In the genomic region with DNA sequence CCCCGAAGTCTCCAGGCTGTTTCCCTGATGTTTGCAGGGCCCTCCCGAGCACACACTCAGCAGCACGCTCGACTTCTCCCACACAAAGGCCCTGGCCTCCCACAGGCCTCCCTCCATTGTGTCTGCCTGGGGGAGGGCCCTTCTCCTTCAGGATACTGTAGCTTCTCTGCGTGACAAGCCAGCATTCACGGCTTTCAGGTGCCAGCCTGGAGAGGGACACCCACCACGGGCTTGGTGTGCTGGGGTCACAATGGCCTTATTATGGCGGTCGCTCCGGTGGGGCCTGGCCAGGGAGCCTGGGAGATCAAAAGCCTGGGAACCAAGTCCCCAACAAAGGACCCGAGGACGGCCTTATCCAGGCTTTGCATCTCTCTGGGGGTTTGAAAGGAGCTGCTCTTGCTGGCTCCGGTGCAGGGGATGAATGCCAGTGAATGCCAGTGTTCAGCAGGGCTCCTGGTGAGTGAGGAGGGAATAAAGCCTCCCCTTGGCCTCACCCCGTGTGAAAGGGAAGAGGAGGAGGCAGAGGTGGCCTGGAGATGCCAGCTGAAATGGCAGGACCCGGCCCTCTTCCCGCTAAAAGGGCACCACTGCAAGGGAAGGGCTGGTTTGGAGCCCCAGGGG, we compare ENCODE assay signal across 8 cellular contexts. TPM values are rescaled to one million over a fixed set of nuclear protein-coding genes. Genes with fewer than 3 reads are reported as not detected.
DNase-seq lines count a peak whose midpoint lies in the region; ATAC-seq, FAIRE-seq and TF ChIP-seq lines count a peak whose summit lies in the region.
"Had no signal": no experiment of that assay in that cellular context is flagged by ENCODE, and none has a peak within 500 bp of the region (broad histone marks: within the 10 kb centered on the region; RNA-seq: fewer than 3 reads in every experiment).

No MANE protein-coding gene starts in this region.

- H3K79me2 ChIP-seq in K562 (ENCODE audit: control insufficient read depth, insufficient read depth, low read length): no peaks in the 10 kb centered on the region

- H3K27me3 ChIP-seq in MG63 (no peaks in the 10 kb centered on the region), K562 (ENCODE audit: control insufficient read depth in 2 of 2, insufficient read depth in 2 of 2, low read length in 2 of 2) (peaks cover 2 to 33% of the 10 kb centered on the region in 2 experiments; a peak in 3 of 5 replicates), thoracic aorta (replicated peaks; ENCODE audit: insufficient read depth) (no peaks in the 10 kb centered on the region)

- H3K4me2 ChIP-seq in K562 (ENCODE audit: insufficient read depth, low read length): no peak overlapping the region

- no peak for FAIRE-seq in K562 (lab: Jason Lieb, UNC)

- TF ChIP-seq POLR2A in K562 (conservative IDR thresholded peaks at IDR 0.05): no peak

- H3K36me3 ChIP-seq in MG63 (no peaks in the 10 kb centered on the region), K562 (ENCODE audit: control insufficient read depth, insufficient read depth, low read length) (no peaks in the 10 kb centered on the region), thoracic aorta (no peaks in the 10 kb centered on the region)

- H3K4me3 ChIP-seq in MG63 (no peak overlapping the region), K562 (no peak overlapping the region), thoracic aorta (peak overlapping the region; percentile 28)

- POLR2A ChIA-PET in K562 (lab: Yijun Ruan, JAX): interaction anchor here (0.8 kb wide), 1 partner anchor 915 kb away, joined by 3 read pairs; no protein-coding TSS in a partner anchor

- BruUV-seq in K562 (replicated peaks; lab: Mats Ljungman, UMichigan): no TSS peak

- H3K27ac ChIP-seq in K562 (ENCODE audit: extremely low read depth, low read depth, low read length): no peak overlapping the region
- H3K27ac ChIP-seq in thoracic aorta: peak overlapping the region; percentile 86 to 92

- DNase-seq in MG63 (peak; percentile 75), K562 (ENCODE audit: extremely low read depth in 1 of 4, low spot score in 3 of 4) (no peak), left kidney (ENCODE audit: low read depth, low spot score) (peak; percentile 49), thoracic aorta (ENCODE audit: low spot score) (no peak), islet precursor cell (no peak), T1000 (lab: John Stamatoyannopoulos, UW) (no peak)
- DNase-seq in stimulated activated CD4-positive, alpha-beta T cell treated with anti-CD3 and anti-CD28 coated beads, Interleukin-1b, Interleukin-23, amount 100 ng/mL, for 48 hours: no peak

- no peak for ATAC-seq in K562
- no peak for ATAC-seq in thoracic aorta (ENCODE audit: insufficient number of reproducible peaks, low FRiP score, low read depth)
- ATAC-seq: activated T-helper 17 cell treated with anti-CD3 and anti-CD28 coated beads, Interleukin-2, amount 50 U/mL, for 72 hours had no signal

- H3K9me3 ChIP-seq in MG63 (no peaks in the 10 kb centered on the region), K562 (replicated peaks; ENCODE audit: control insufficient read depth, insufficient read depth, low read depth, low read length) (no peaks in the 10 kb centered on the region), thoracic aorta (no peaks in the 10 kb centered on the region)

- no peak for TF ChIP-seq EP300 in K562 (IDR thresholded peaks at IDR 0.05; ENCODE audit: low read length)

- CTCF ChIA-PET in K562 (lab: Yijun Ruan, JAX; ENCODE audit: low intra/inter-chr PET ratio): no interaction called here

- no peak overlapping the region for H3K9ac ChIP-seq in K562 (ENCODE audit: insufficient read depth in 1 of 2, low read depth in 2 of 2, low read length in 2 of 2)

- TF ChIP-seq RAD21 in K562 (CRISPR knock-in tag; conservative IDR thresholded peaks at IDR 0.05 in 1 of 2, IDR thresholded peaks at IDR 0.05 in 1 of 2): no peak

- intact Hi-C loops in K562 (cut with micrococcal nuclease): loop anchor here (5.0 kb wide), 1 partner anchor 93 kb away; no protein-coding TSS in a partner anchor

- no peaks in the 10 kb centered on the region for H4K20me1 ChIP-seq in K562 (replicated peaks; ENCODE audit: control insufficient read depth, insufficient read depth, low read length)

- in situ Hi-C loops in K562 (cut with MboI): no loop called here

- TF ChIP-seq CTCF in K562 (IDR thresholded peaks at IDR 0.05 in 2 of 3, conservative IDR thresholded peaks at IDR 0.05 in 1 of 3; ENCODE audit: insufficient read depth in 2 of 3, low read depth in 1 of 3, low read length in 3 of 3): no peak
- no peak for TF ChIP-seq CTCF in thoracic aorta (IDR thresholded peaks at IDR 0.05)

- H3K4me1 ChIP-seq in K562 (replicated peaks in 1 of 2; ENCODE audit: control insufficient read depth in 2 of 2, insufficient read depth in 2 of 2, low read length in 2 of 2) (peaks cover 6 to 13% of the 10 kb centered on the region in 2 experiments; a peak in 3 of 5 replicates), thoracic aorta (ENCODE audit: control insufficient read depth in 1 of 2, low read depth in 2 of 2) (peaks cover 31 to 71% of the 10 kb centered on the region in 2 donors)

- no peaks in the 10 kb centered on the region for H3K9me1 ChIP-seq in K562 (ENCODE audit: control insufficient read depth, insufficient read depth, low read length)

- 31% methylated on average over 13 of the region's 16 CpGs for WGBS in K562 (ENCODE audit: insufficient coverage, low coverage, missing lambda C conversion rate)

- H2AFZ ChIP-seq in K562 (ENCODE audit: low read depth, low read length): peak overlapping the region; percentile 23; the same call in 1 of the 2 replicates

TF ChIP-seq in K562, 482 proteins besides CTCF, POLR2A, EP300 and RAD21:
- no peak for TF ChIP-seq POLR2H (tag; IDR thresholded peaks at IDR 0.05; ENCODE audit: low read depth)
- no peak for TF ChIP-seq CEBPG (CRISPR knock-in tag; IDR thresholded peaks at IDR 0.05)
- TF ChIP-seq CEBPG (tag; conservative IDR thresholded peaks at IDR 0.05 in 1 of 2, IDR thresholded peaks at IDR 0.05 in 1 of 2): no peak
- no peak for TF ChIP-seq SRSF7 (optimal IDR thresholded peaks at IDR 0.05; ENCODE audit: low read depth, low read length)
- no peak for TF ChIP-seq MTA3 (IDR thresholded peaks at IDR 0.05; ENCODE audit: borderline replicate concordance)
- TF ChIP-seq, protein P1, sequence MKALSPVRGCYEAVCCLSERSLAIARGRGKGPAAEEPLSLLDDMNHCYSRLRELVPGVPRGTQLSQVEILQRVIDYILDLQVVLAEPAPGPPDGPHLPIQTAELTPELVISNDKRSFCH (CRISPR knock-in tag; IDR thresholded peaks at IDR 0.05): no peak
- TF ChIP-seq, protein P1 (tag; IDR thresholded peaks at IDR 0.05): no peak
- TF ChIP-seq RBM34 (IDR thresholded peaks at IDR 0.05; ENCODE audit: borderline replicate concordance, insufficient read depth, low read length): no peak
- no peak for TF ChIP-seq ARID2 (IDR thresholded peaks at IDR 0.05)
- TF ChIP-seq ZNF583 (CRISPR knock-in tag; IDR thresholded peaks at IDR 0.05): no peak

RNA-seq across cellular contexts. Expression of a gene that starts 55.0 kb away (rescaled TPM):
- total RNA-seq in MG63 (2014; rRNA removed; shearing (Covaris generic); ENCODE audit: low replicate concordance): 6.1 and 6.7 TPM in 2 replicates
- total RNA-seq in K562 (2011; cell fraction: chromatin; rRNA removed; ENCODE audit: low replicate concordance): 12.5 and 26.3 TPM in 2 replicates
- total RNA-seq in K562 (2011; cell fraction: nucleolus; rRNA removed): 6.8 and 9.1 TPM in 2 replicates
- 14.2 and 23.3 TPM in 2 replicates for total RNA-seq in K562 (2011; cell fraction: nucleoplasm; rRNA removed)
- total RNA-seq in K562 (2014; rRNA removed): 5.0 and 6.4 TPM in 2 replicates
- total RNA-seq in K562 (2014; rRNA removed; fragmentation: Illumina TruSeq; extraction: Trizol): 8.2 and 11.6 TPM in 2 replicates
- total RNA-seq in K562 (2015; rRNA removed; fragmentation: Illumina TruSeq; extraction: Trizol): 8.0 and 8.3 TPM in 2 replicates
- 9.2 and 10.0 TPM in 2 replicates for total RNA-seq in K562 (2021)
- polyA plus RNA-seq in K562 (2011; rRNA removed): 10.6 and 13.1 TPM in 2 replicates
- 5.3 and 7.6 TPM in 2 replicates for polyA plus RNA-seq in K562 (2011; cell fraction: cytosol; rRNA removed)
- polyA plus RNA-seq in K562 (2011; cell fraction: nucleus; rRNA removed): 16.0 and 17.9 TPM in 2 replicates
- 5.4 and 6.9 TPM in 2 replicates for polyA plus RNA-seq in K562 (2012)
- 8.4 and 9.3 TPM in 2 replicates for polyA plus RNA-seq in K562 (2014; fragmentation: Illumina TruSeq; extraction: Trizol)
- 1 to 10 TPM; 2.0 to 4.2 TPM for polyA plus RNA-seq in K562 (2014; fragmentation: Nextera tagmentation; extraction: Ambion mirVana)
- polyA plus RNA-seq in K562 (2014; rRNA removed): 4.4 and 5.4 TPM in 2 replicates
- polyA minus RNA-seq in K562 (2011; rRNA and poly(A)+ RNA removed): 16.6 and 17.1 TPM in 2 replicates
- polyA minus RNA-seq in K562 (2011; cell fraction: cytosol; rRNA and poly(A)+ RNA removed): 7.3 and 10.0 TPM in 2 replicates
- polyA minus RNA-seq in K562 (2011; cell fraction: nucleus; rRNA and poly(A)+ RNA removed): 8.8 and 16.6 TPM in 2 replicates
- total RNA-seq in thoracic aorta: 10 to 100 TPM; 18.0 to 18.3 TPM

Comparison
In these comparisons a context has a peak if more than half of its experiments do, and no peak if none do; other contexts are left out.
1. DNase-seq: peak in MG63 (single experiment) and left kidney (single experiment); none in K562 (0 of 4), thoracic aorta (single experiment), islet precursor cell (single experiment), T1000 (single experiment) and stimulated activated CD4-positive, alpha-beta T cell treated with anti-CD3 and anti-CD28 coated beads, Interleukin-1b, Interleukin-23, amount 100 ng/mL, for 48 hours (single experiment).